Comparison of ENCODE assay signal across 34 cellular contexts in the genomic region with DNA sequence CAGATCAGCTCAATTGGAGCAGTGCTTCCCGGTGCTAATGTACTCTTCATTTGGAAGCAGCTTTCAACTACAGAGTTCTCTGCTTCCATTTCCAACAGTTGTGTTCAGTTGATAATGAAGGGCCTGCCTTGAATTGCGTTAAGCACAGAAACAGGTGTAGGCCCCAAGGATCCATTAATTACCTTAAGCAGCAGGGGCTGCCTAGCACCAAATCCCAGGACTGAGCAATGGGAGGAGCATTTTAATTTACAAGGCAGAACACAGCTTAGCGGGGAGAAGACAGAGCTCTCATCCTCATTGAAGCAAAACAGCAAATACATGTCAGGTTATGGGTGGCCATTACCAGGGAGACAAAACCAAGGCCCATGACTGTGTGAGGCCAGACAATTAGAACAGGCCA.
"Had no signal": no experiment of that assay in that cellular context is flagged by ENCODE, and none has a peak within 500 bp of the region (broad histone marks: within the 10 kb centered on the region; RNA-seq: fewer than 3 reads in every experiment).

No MANE protein-coding gene starts in this region.

- H3K27me3 ChIP-seq: ascending aorta, esophagus muscularis mucosa, heart left ventricle, left lung, ovary, thyroid gland, upper lobe of left lung, vagina had no signal

- ATAC-seq: activated CD4-positive, CD25-positive, alpha-beta regulatory T cell treated with anti-CD3 and anti-CD28 coated beads, Interleukin-2, amount 50 U/mL, for 24 hours; effector memory CD8-positive, alpha-beta T cell; foreskin keratinocyte; heart left ventricle; left lung; sciatic nerve; stimulated activated memory B cell treated with anti-CD40 and anti-IgM and Interleukin-4, amounts not matched to agents 10 μg/mL and 1 μg/mL and 100 μg/mL, for 72 hours; stimulated activated naive CD8-positive, alpha-beta T cell treated with anti-CD3 and anti-CD28 coated beads, Interleukin-15, amount 100 ng/mL, for 72 hours had no signal

- H3K36me3 Mint-ChIP-seq: activated CD4-positive, alpha-beta memory T cell treated with anti-CD3 and anti-CD28 coated beads for 36 hours; activated naive CD8-positive, alpha-beta T cell treated with anti-CD3 and anti-CD28 coated beads, Interleukin-2, amount 10 ng/mL, durations not matched to agents 7 days and 5 days; brain; stimulated activated memory B cell treated with anti-CD40 and anti-IgM and Interleukin-4, amounts not matched to agents 10 μg/mL and 1 μg/mL and 100 μg/mL, for 72 hours had no signal

- H3K4me3 Mint-ChIP-seq: activated CD4-positive, alpha-beta memory T cell treated with anti-CD3 and anti-CD28 coated beads for 36 hours; activated CD4-positive, alpha-beta T cell treated with anti-CD3 and anti-CD28 coated beads, Interleukin-2, amount 10 ng/mL, durations not matched to agents 24 days and 14 days; activated naive CD4-positive, alpha-beta T cell treated with anti-CD3 and anti-CD28 coated beads for 36 hours; activated naive CD8-positive, alpha-beta T cell treated with anti-CD3 and anti-CD28 coated beads, Interleukin-2, amount 10 ng/mL, durations not matched to agents 7 days and 5 days; activated T-helper 1 cell treated with anti-CD3 and anti-CD28 coated beads, Interleukin-12 subunit alpha, Interleukin-12 subunit beta, Interleukin-2, Interleukin-4 antibody, amounts not matched to agents 30 ng/mL and 10 ng/mL and 1 ng/mL, durations not matched to agents 14 hours and 24 hours and 36 hours; brain; effector memory CD8-positive, alpha-beta T cell; nephron; stimulated activated memory B cell treated with anti-CD40 and anti-IgM and Interleukin-4, amounts not matched to agents 10 μg/mL and 1 μg/mL and 100 μg/mL, for 72 hours; stimulated activated naive CD8-positive, alpha-beta T cell treated with anti-CD3 and anti-CD28 coated beads, Interleukin-15, amount 100 ng/mL, for 72 hours had no signal

- H3K9me3 Mint-ChIP-seq: activated CD4-positive, alpha-beta memory T cell treated with anti-CD3 and anti-CD28 coated beads for 36 hours; activated CD4-positive, alpha-beta T cell treated with anti-CD3 and anti-CD28 coated beads, Interleukin-2, amount 10 ng/mL, durations not matched to agents 24 days and 14 days; activated naive CD4-positive, alpha-beta T cell treated with anti-CD3 and anti-CD28 coated beads for 36 hours; activated naive CD8-positive, alpha-beta T cell treated with anti-CD3 and anti-CD28 coated beads, Interleukin-2, amount 10 ng/mL, durations not matched to agents 7 days and 5 days; activated T-helper 1 cell treated with anti-CD3 and anti-CD28 coated beads, Interleukin-12 subunit alpha, Interleukin-12 subunit beta, Interleukin-2, Interleukin-4 antibody, amounts not matched to agents 30 ng/mL and 10 ng/mL and 1 ng/mL, durations not matched to agents 14 hours and 24 hours and 36 hours; brain; effector memory CD8-positive, alpha-beta T cell; nephron; stimulated activated memory B cell treated with anti-CD40 and anti-IgM and Interleukin-4, amounts not matched to agents 10 μg/mL and 1 μg/mL and 100 μg/mL, for 72 hours; stimulated activated naive CD8-positive, alpha-beta T cell treated with anti-CD3 and anti-CD28 coated beads, Interleukin-15, amount 100 ng/mL, for 72 hours had no signal

- DNase-seq: activated CD4-positive, alpha-beta memory T cell treated with anti-CD3 and anti-CD28 coated beads for 36 hours; activated CD4-positive, alpha-beta T cell treated with anti-CD3 and anti-CD28 coated beads, Interleukin-2, amount 10 ng/mL, durations not matched to agents 24 days and 14 days; activated CD8-positive, alpha-beta memory T cell treated with anti-CD3 and anti-CD28 coated beads, Interleukin-2, amount 50 U/mL, for 4 hours; activated effector memory CD4-positive, alpha-beta T cell treated with anti-CD3 and anti-CD28 coated beads, Interleukin-2, amount 50 U/mL, for 16 hours; activated naive CD4-positive, alpha-beta T cell treated with anti-CD3 and anti-CD28 coated beads for 36 hours; activated naive CD8-positive, alpha-beta T cell treated with anti-CD3 and anti-CD28 coated beads, Interleukin-2, amount 10 ng/mL, durations not matched to agents 7 days and 5 days; activated T-cell treated with anti-CD3 and anti-CD28 coated beads, Interleukin-2, amount 50 U/mL, for 1 hour; caudate nucleus; cortex of kidney; effector memory CD8-positive, alpha-beta T cell; foreskin keratinocyte; heart left ventricle; hypothalamus; left lung; ovary; retina; stimulated activated CD4-positive, alpha-beta T cell treated with anti-CD3 and anti-CD28 coated beads, Interleukin-12 subunit alpha, Interleukin-12 subunit beta, amount 100 ng/mL, for 4 hours; stimulated activated CD4-positive, alpha-beta T cell treated with anti-CD3 and anti-CD28 coated beads, Interleukin-4, amount 100 ng/mL, for 4 hours; stimulated activated CD8-positive, alpha-beta memory T cell treated with anti-CD3 and anti-CD28 coated beads, Interleukin-4, amount 100 ng/mL, for 48 hours; stimulated activated naive CD8-positive, alpha-beta T cell treated with anti-CD3 and anti-CD28 coated beads, Interleukin-15, amount 100 ng/mL, for 72 hours; thyroid gland; upper lobe of left lung had no signal

- H3K27ac Mint-ChIP-seq: activated CD4-positive, alpha-beta memory T cell treated with anti-CD3 and anti-CD28 coated beads for 36 hours; activated CD4-positive, alpha-beta T cell treated with anti-CD3 and anti-CD28 coated beads, Interleukin-2, amount 10 ng/mL, durations not matched to agents 24 days and 14 days; activated naive CD4-positive, alpha-beta T cell treated with anti-CD3 and anti-CD28 coated beads for 36 hours; activated naive CD8-positive, alpha-beta T cell treated with anti-CD3 and anti-CD28 coated beads, Interleukin-2, amount 10 ng/mL, durations not matched to agents 7 days and 5 days; activated T-helper 1 cell treated with anti-CD3 and anti-CD28 coated beads, Interleukin-12 subunit alpha, Interleukin-12 subunit beta, Interleukin-2, Interleukin-4 antibody, amounts not matched to agents 30 ng/mL and 10 ng/mL and 1 ng/mL, durations not matched to agents 14 hours and 24 hours and 36 hours; effector memory CD8-positive, alpha-beta T cell; nephron; stimulated activated memory B cell treated with anti-CD40 and anti-IgM and Interleukin-4, amounts not matched to agents 10 μg/mL and 1 μg/mL and 100 μg/mL, for 72 hours; stimulated activated naive CD8-positive, alpha-beta T cell treated with anti-CD3 and anti-CD28 coated beads, Interleukin-15, amount 100 ng/mL, for 72 hours had no signal

- H3K4me1 ChIP-seq: ascending aorta, foreskin keratinocyte, heart left ventricle, prostate gland, thyroid gland, vagina had no signal

- H3K27ac ChIP-seq: ascending aorta, esophagus muscularis mucosa, foreskin keratinocyte, heart left ventricle, left lung, ovary, prostate gland, skin epidermis, thyroid gland, upper lobe of left lung, vagina had no signal

- H3K4me1 Mint-ChIP-seq: activated CD4-positive, alpha-beta T cell treated with anti-CD3 and anti-CD28 coated beads, Interleukin-2, amount 10 ng/mL, durations not matched to agents 24 days and 14 days; activated naive CD8-positive, alpha-beta T cell treated with anti-CD3 and anti-CD28 coated beads, Interleukin-2, amount 10 ng/mL, durations not matched to agents 7 days and 5 days; stimulated activated memory B cell treated with anti-CD40 and anti-IgM and Interleukin-4, amounts not matched to agents 10 μg/mL and 1 μg/mL and 100 μg/mL, for 72 hours; stimulated activated naive CD8-positive, alpha-beta T cell treated with anti-CD3 and anti-CD28 coated beads, Interleukin-15, amount 100 ng/mL, for 72 hours had no signal

- H3K9me3 ChIP-seq: ascending aorta, esophagus muscularis mucosa, heart left ventricle, left lung, ovary, prostate gland, thyroid gland, upper lobe of left lung, vagina had no signal

- H3K27me3 Mint-ChIP-seq: activated CD4-positive, alpha-beta memory T cell treated with anti-CD3 and anti-CD28 coated beads for 36 hours; activated CD4-positive, alpha-beta T cell treated with anti-CD3 and anti-CD28 coated beads, Interleukin-2, amount 10 ng/mL, durations not matched to agents 24 days and 14 days; activated naive CD8-positive, alpha-beta T cell treated with anti-CD3 and anti-CD28 coated beads, Interleukin-2, amount 10 ng/mL, durations not matched to agents 7 days and 5 days; effector memory CD8-positive, alpha-beta T cell; stimulated activated memory B cell treated with anti-CD40 and anti-IgM and Interleukin-4, amounts not matched to agents 10 μg/mL and 1 μg/mL and 100 μg/mL, for 72 hours; stimulated activated naive CD8-positive, alpha-beta T cell treated with anti-CD3 and anti-CD28 coated beads, Interleukin-15, amount 100 ng/mL, for 72 hours had no signal

- H3K36me3 ChIP-seq: ascending aorta, esophagus muscularis mucosa, heart left ventricle, left lung, ovary, prostate gland, thyroid gland, upper lobe of left lung, vagina had no signal

- H3K4me3 ChIP-seq: ascending aorta, esophagus muscularis mucosa, heart left ventricle, left lung, lung, ovary, prostate gland, skin epidermis, thyroid gland, upper lobe of left lung, vagina had no signal
